In genomic region chr3:49663831-49664230, GRCh38 we compare ENCODE assay signal across 25 cellular contexts. TPM values are rescaled to one million over a fixed set of nuclear protein-coding genes. Genes with fewer than 3 reads are reported as not detected.
"Had no signal": no experiment of that assay in that cellular context is flagged by ENCODE, and none has a peak within 500 bp of the region (broad histone marks: within the 10 kb centered on the region; RNA-seq: fewer than 3 reads in every experiment).

No MANE protein-coding gene starts in this region.

- H3K4me3 ChIP-seq: colonic mucosa, esophagus squamous epithelium, gastrocnemius medialis, heart right ventricle, left lung, lower lobe of right lung had no signal

- H3K9me3 ChIP-seq: colonic mucosa, esophagus squamous epithelium, gastrocnemius medialis, heart right ventricle, left lung, lower lobe of right lung had no signal

- H3K9me3 Mint-ChIP-seq: dendritic cell treated with granulocyte-macrophage colony-stimulating factor and Interleukin-4, amounts not matched to agents 40 ng/mL and 50 ng/mL, for 4 days; mesothelial cell of epicardium; naive thymus-derived CD4-positive, alpha-beta T cell had no signal

- H3K4me1 ChIP-seq: colonic mucosa, gastrocnemius medialis, left lung, lower lobe of right lung had no signal

- H3K4me3 Mint-ChIP-seq: dendritic cell treated with granulocyte-macrophage colony-stimulating factor and Interleukin-4, amounts not matched to agents 40 ng/mL and 50 ng/mL, for 4 days; mesothelial cell of epicardium; naive thymus-derived CD4-positive, alpha-beta T cell had no signal

- ATAC-seq: esophagus mucosa; gastrocnemius medialis; heart right ventricle; left cardiac atrium; left lung; left ventricle myocardium superior; lower lobe of right lung; naive thymus-derived CD4-positive, alpha-beta T cell had no signal

- H3K27me3 ChIP-seq: colonic mucosa, heart right ventricle, left lung had no signal

- H3K36me3 ChIP-seq: colonic mucosa, esophagus squamous epithelium, gastrocnemius medialis, heart right ventricle, left lung, lower lobe of right lung had no signal

- H3K36me3 Mint-ChIP-seq: mesothelial cell of epicardium; naive thymus-derived CD4-positive, alpha-beta T cell had no signal

- DNase-seq: colonic mucosa; cortex of kidney; effector CD4-positive, alpha-beta T cell; effector memory CD4-positive, alpha-beta T cell; esophagus squamous epithelium; foreskin fibroblast; foreskin melanocyte; gastrocnemius medialis; glutamatergic neuron; head of caudate nucleus; heart right ventricle; hippocampal formation; left cardiac atrium; left ventricle myocardium superior; lower lobe of right lung; mesenchymal stem cell; naive thymus-derived CD4-positive, alpha-beta T cell had no signal

- H3K27ac Mint-ChIP-seq: dendritic cell treated with granulocyte-macrophage colony-stimulating factor and Interleukin-4, amounts not matched to agents 40 ng/mL and 50 ng/mL, for 4 days; mesothelial cell of epicardium had no signal

- H3K27ac ChIP-seq: colonic mucosa, esophagus squamous epithelium, gastrocnemius medialis, heart right ventricle, left lung, lower lobe of right lung had no signal

RNA-seq across cellular contexts. Expression of gene AMIGO3, which starts 55.7 kb away (rescaled TPM):
- total RNA-seq: dermis microvascular lymphatic vessel endothelial cell, endothelial cell of umbilical vein, esophagus mucosa, kidney epithelial cell, left ventricle myocardium superior, lower lobe of right lung, mesenteric fat pad had no signal
